Comparison of ENCODE assay signal across 16 cellular contexts in the genomic region with DNA sequence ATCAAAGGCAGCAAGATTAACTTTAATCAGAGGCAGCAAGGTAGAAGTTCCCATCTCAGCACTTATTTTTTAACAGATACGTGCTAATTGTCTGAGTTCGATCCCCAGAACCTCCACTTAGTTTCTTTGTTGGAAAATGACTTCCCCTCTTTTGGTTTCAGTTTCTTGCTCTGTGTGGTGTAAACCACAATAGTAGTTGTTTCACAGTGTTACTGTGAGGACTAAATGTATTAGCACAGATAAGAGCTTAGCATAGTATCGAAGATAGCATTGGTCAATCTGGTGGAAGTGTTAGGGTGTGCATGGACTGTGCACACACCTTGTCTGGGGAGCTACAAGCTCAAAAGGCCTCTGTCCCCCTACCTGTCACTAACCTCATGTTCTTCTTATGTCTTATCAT.
A peak's percentile ranks its signal among the peaks of the same experiment; 100 is the strongest.
DNase-seq lines count a peak whose midpoint lies in the region; ATAC-seq, FAIRE-seq and TF ChIP-seq lines count a peak whose summit lies in the region.
"Had no signal": no experiment of that assay in that cellular context is flagged by ENCODE, and none has a peak within 500 bp of the region (broad histone marks: within the 10 kb centered on the region; RNA-seq: fewer than 3 reads in every experiment).

No MANE protein-coding gene starts in this region.

- H3K4me3 ChIP-seq in NB4 (ENCODE audit: low read depth, low read length) = no peak overlapping the region
- no peak overlapping the region for H3K4me3 ChIP-seq in GM12878
- no peak overlapping the region for H3K4me3 ChIP-seq in gastrocnemius medialis
- H3K4me3 ChIP-seq: BLaER1 treated with 17β-estradiol and CSF1 and Interleukin-3, amounts not matched to agents 10 nM and 100 nM; GM23338; SJSA1 had no signal

- TF ChIP-seq POLR2A in NB4 (IDR thresholded peaks at IDR 0.05; ENCODE audit: extremely low read depth, insufficient read length) (no peak), GM12878 (IDR thresholded peaks at IDR 0.05; ENCODE audit: low read depth, low read length) (no peak), gastrocnemius medialis (IDR thresholded peaks at IDR 0.05) (no peak)

- POLR2A ChIA-PET in GM12878 (lab: Charles Lee) = no interaction called here

- H3K27me3 ChIP-seq in GM12878 (replicated peaks in 1 of 2; ENCODE audit: control insufficient read depth in 2 of 2, insufficient read depth in 2 of 2, low read length in 1 of 2) = no peaks in the 10 kb centered on the region
- H3K27me3 ChIP-seq in gastrocnemius medialis = no peaks in the 10 kb centered on the region
- H3K27me3 ChIP-seq: BLaER1 treated with 17β-estradiol and CSF1 and Interleukin-3, amounts not matched to agents 10 nM and 100 nM; SJSA1 had no signal

- RAD21 ChIA-PET in GM12878 (lab: Charles Lee; ENCODE audit: unreplicated experiment) = no interaction called here

- H2AFZ ChIP-seq in GM12878 (ENCODE audit: control insufficient read depth, low read depth, low read length) = no peak overlapping the region
- H2AFZ ChIP-seq: GM23338 had no signal

- SMC1A ChIA-PET in GM12878 (lab: Charles Lee; ENCODE audit: uncharacterized antibody, unreplicated experiment) = interaction anchor here (1.2 kb wide), 1 partner anchor 13 kb away, joined by 3 read pairs; no protein-coding TSS in a partner anchor

- intact Hi-C loops in GM12878 (cut with micrococcal nuclease; ENCODE audit: unreplicated experiment) = no loop called here
- intact Hi-C loops in gastrocnemius medialis (cut with DNase I; ENCODE audit: low total_unique reads) = no loop called here
- intact Hi-C loops in Right ventricle myocardium inferior (cut with DNase I) = no loop called here

- H3K9ac ChIP-seq in GM12878 (ENCODE audit: control insufficient read depth, insufficient read depth, low read length) = no peak overlapping the region
- H3K9ac ChIP-seq: BLaER1 treated with 17β-estradiol and CSF1 and Interleukin-3, amounts not matched to agents 10 nM and 100 nM had no signal

- no peaks in the 10 kb centered on the region for H4K20me1 ChIP-seq in GM12878 (ENCODE audit: control insufficient read depth, insufficient read depth)
- H4K20me1 ChIP-seq: BLaER1 treated with 17β-estradiol and CSF1 and Interleukin-3, amounts not matched to agents 10 nM and 100 nM had no signal

- no peaks in the 10 kb centered on the region for H3K79me2 ChIP-seq in GM12878 (ENCODE audit: control insufficient read depth, insufficient read depth, low read length)

- no TSS peak for BruUV-seq in GM12878 (replicated peaks; lab: Mats Ljungman, UMichigan)

- CTCF ChIA-PET in GM12878 (lab: Yijun Ruan, JAX) = no interaction called here

- ATAC-seq in HG02852 (IDR thresholded peaks at IDR 0.05; ENCODE audit: unreplicated experiment) (peak; percentile 77), GM12878 (peak; percentile 88), gastrocnemius medialis (no peak), Right ventricle myocardium inferior (no peak)
- ATAC-seq: GM23338 had no signal

- no peaks in the 10 kb centered on the region for H3K36me3 ChIP-seq in GM12878 (ENCODE audit: control insufficient read depth in 2 of 2, insufficient read depth in 2 of 2, low read length in 1 of 2)
- H3K36me3 ChIP-seq in gastrocnemius medialis = no peaks in the 10 kb centered on the region
- H3K36me3 ChIP-seq: BLaER1 treated with 17β-estradiol and CSF1 and Interleukin-3, amounts not matched to agents 10 nM and 100 nM; SJSA1 had no signal

- TF ChIP-seq CTCF in NB4 (IDR thresholded peaks at IDR 0.05; ENCODE audit: low read depth, low read length) (no peak), GM12878 (IDR thresholded peaks at IDR 0.05 in 2 of 3, conservative IDR thresholded peaks at IDR 0.05 in 1 of 3; ENCODE audit: control insufficient read depth in 2 of 3, extremely low read depth in 1 of 3, insufficient read depth in 1 of 3, low read depth in 3 of 3, low read length in 3 of 3) (no peak), gastrocnemius medialis (IDR thresholded peaks at IDR 0.05 in 4 of 5, conservative IDR thresholded peaks at IDR 0.05 in 1 of 5) (no peak)

- in situ Hi-C loops in GM12878 (cut with MboI) = no loop called here
- in situ Hi-C loops in gastrocnemius medialis (cut with MboI; ENCODE audit: low sequenced_read_pairs in 4 of 4) = no loop called here

- 0 out of 4 replicates have a peak, but pooled peaks of 1 of the 2 experiments have one; percentile 30 for TF ChIP-seq EP300 in GM12878 (IDR thresholded peaks at IDR 0.05; ENCODE audit: borderline replicate concordance in 1 of 2, control insufficient read depth in 1 of 2, low read depth in 2 of 2, low read length in 2 of 2)

- H3K4me1 ChIP-seq in GM12878 (ENCODE audit: control insufficient read depth, insufficient read depth, low read length) (no peaks in the 10 kb centered on the region), gastrocnemius medialis (no peaks in the 10 kb centered on the region)
- H3K4me1 ChIP-seq: SJSA1 had no signal

- 37% methylated on average over 3 of the region's 3 CpGs for WGBS in GM12878 (ENCODE audit: insufficient coverage, insufficient replicate concordance, low lambda C conversion rate, missing lambda C conversion rate)

- TF ChIP-seq RAD21 in GM12878 (IDR thresholded peaks at IDR 0.05; ENCODE audit: insufficient read depth, low read depth, low read length) = no peak

- no peak overlapping the region for H3K4me2 ChIP-seq in GM12878 (ENCODE audit: control insufficient read depth, insufficient read depth)
- H3K4me2 ChIP-seq: GM23338 had no signal

- H3K27ac ChIP-seq in GM12878 (ENCODE audit: control insufficient read depth, insufficient read depth) = no peak overlapping the region
- H3K27ac ChIP-seq in gastrocnemius medialis = no peak overlapping the region
- H3K27ac ChIP-seq: BLaER1 treated with 17β-estradiol and CSF1 and Interleukin-3, amounts not matched to agents 10 nM and 100 nM; SJSA1 had no signal

- FAIRE-seq in GM12878 (lab: Jason Lieb, UNC) = no peak

- H3K9me3 ChIP-seq in GM12878 (replicated peaks; ENCODE audit: control insufficient read depth, insufficient read depth, low read length) (no peaks in the 10 kb centered on the region), gastrocnemius medialis (no peaks in the 10 kb centered on the region)

- DNase-seq in NOMO-1 (lab: John Stamatoyannopoulos, UW; ENCODE audit: unreplicated experiment in 2 of 2) (peak; percentile 1 to 47), NOMO-1 treated with dmso at 0.1 percent for 144 hours (lab: John Stamatoyannopoulos, UW; ENCODE audit: unreplicated experiment) (no peak), NB4 (ENCODE audit: low read depth) (peak; percentile 12), GM12878 (ENCODE audit: low read depth, low spot score) (no peak), A172 (ENCODE audit: low spot score) (no peak), gastrocnemius medialis (no peak), Right ventricle myocardium inferior (ENCODE audit: missing footprints) (no peak)
- DNase-seq: 8988T, NCI-H1092 treated with DMSO at 0.1 percent for 48 hours, NCI-H1694, NCI-H2107, NCI-H345 had no signal

TF ChIP-seq in GM12878, 131 proteins besides CTCF, POLR2A, EP300 and RAD21 (continues in another document):
- TF ChIP-seq MYC (IDR thresholded peaks at IDR 0.05; ENCODE audit: insufficient read depth, insufficient read length, insufficient replicate concordance, low read length, severe bottlenecking) (no peak), BRCA1 (IDR thresholded peaks at IDR 0.05; ENCODE audit: low read depth, low read length) (no peak), TCF12 (IDR thresholded peaks at IDR 0.05; ENCODE audit: low read depth, low read length) (no peak), PAX5 (IDR thresholded peaks at IDR 0.05; ENCODE audit: borderline replicate concordance, low read depth, low read length) (no peak), CHD1 (IDR thresholded peaks at IDR 0.05; ENCODE audit: low read depth, low read length) (no peak), NFIC (IDR thresholded peaks at IDR 0.05; ENCODE audit: low read depth, low read length) (no peak), GATAD2B (conservative IDR thresholded peaks at IDR 0.05; ENCODE audit: low read depth) (no peak), IKZF1 (conservative IDR thresholded peaks at IDR 0.05) (no peak), ASH2L (IDR thresholded peaks at IDR 0.05; ENCODE audit: borderline replicate concordance, low read depth) (no peak), SREBF2 (IDR thresholded peaks at IDR 0.05; ENCODE audit: low read length) (no peak), CBX5 (IDR thresholded peaks at IDR 0.05; ENCODE audit: low read depth) (no peak), MTA2 (IDR thresholded peaks at IDR 0.05; ENCODE audit: low read depth) (peak; percentile 31; the same call in 1 of the 2 replicates)
- TF ChIP-seq, protein P1, sequence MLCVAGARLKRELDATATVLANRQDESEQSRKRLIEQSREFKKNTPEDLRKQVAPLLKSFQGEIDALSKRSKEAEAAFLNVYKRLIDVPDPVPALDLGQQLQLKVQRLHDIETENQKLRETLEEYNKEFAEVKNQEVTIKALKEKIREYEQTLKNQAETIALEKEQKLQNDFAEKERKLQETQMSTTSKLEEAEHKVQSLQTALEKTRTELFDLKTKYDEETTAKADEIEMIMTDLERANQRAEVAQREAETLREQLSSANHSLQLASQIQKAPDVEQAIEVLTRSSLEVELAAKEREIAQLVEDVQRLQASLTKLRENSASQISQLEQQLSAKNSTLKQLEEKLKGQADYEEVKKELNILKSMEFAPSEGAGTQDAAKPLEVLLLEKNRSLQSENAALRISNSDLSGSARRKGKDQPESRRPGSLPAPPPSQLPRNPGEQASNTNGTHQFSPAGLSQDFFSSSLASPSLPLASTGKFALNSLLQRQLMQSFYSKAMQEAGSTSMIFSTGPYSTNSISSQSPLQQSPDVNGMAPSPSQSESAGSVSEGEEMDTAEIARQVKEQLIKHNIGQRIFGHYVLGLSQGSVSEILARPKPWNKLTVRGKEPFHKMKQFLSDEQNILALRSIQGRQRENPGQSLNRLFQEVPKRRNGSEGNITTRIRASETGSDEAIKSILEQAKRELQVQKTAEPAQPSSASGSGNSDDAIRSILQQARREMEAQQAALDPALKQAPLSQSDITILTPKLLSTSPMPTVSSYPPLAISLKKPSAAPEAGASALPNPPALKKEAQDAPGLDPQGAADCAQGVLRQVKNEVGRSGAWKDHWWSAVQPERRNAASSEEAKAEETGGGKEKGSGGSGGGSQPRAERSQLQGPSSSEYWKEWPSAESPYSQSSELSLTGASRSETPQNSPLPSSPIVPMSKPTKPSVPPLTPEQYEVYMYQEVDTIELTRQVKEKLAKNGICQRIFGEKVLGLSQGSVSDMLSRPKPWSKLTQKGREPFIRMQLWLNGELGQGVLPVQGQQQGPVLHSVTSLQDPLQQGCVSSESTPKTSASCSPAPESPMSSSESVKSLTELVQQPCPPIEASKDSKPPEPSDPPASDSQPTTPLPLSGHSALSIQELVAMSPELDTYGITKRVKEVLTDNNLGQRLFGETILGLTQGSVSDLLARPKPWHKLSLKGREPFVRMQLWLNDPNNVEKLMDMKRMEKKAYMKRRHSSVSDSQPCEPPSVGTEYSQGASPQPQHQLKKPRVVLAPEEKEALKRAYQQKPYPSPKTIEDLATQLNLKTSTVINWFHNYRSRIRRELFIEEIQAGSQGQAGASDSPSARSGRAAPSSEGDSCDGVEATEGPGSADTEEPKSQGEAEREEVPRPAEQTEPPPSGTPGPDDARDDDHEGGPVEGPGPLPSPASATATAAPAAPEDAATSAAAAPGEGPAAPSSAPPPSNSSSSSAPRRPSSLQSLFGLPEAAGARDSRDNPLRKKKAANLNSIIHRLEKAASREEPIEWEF (IDR thresholded peaks at IDR 0.05; ENCODE audit: insufficient replicate concordance, low read depth, low read length) = no peak

Comparison
In these comparisons a context has a peak if more than half of its experiments do, and no peak if none do; other contexts are left out.
1. DNase-seq: peak in NOMO-1 (2 of 2) and NB4 (single experiment); none in NOMO-1 treated with dmso at 0.1 percent for 144 hours (single experiment), GM12878 (single experiment), A172 (single experiment), gastrocnemius medialis (0 of 2) and Right ventricle myocardium inferior (single experiment).
2. ATAC-seq: peak in HG02852 (single experiment) and GM12878 (single experiment); none in gastrocnemius medialis (0 of 2) and Right ventricle myocardium inferior (single experiment).